16 cellular contexts compared by ENCODE assay signal in genomic region chr1:202200112-202200548, GRCh38. TPM values are rescaled to one million over a fixed set of nuclear protein-coding genes. Genes with fewer than 3 reads are reported as not detected.
DNase-seq lines count a peak whose midpoint lies in the region; ATAC-seq, FAIRE-seq and TF ChIP-seq lines count a peak whose summit lies in the region.
"Had no signal": no experiment of that assay in that cellular context is flagged by ENCODE, and none has a peak within 500 bp of the region (broad histone marks: within the 10 kb centered on the region; RNA-seq: fewer than 3 reads in every experiment).

No MANE protein-coding gene starts in this region.

- no peaks in the 10 kb centered on the region for H3K9me3 ChIP-seq in HCT116 (ENCODE audit: control insufficient read depth in 1 of 2, insufficient read depth in 1 of 2, low read depth in 1 of 2, low read length in 2 of 2)
- no peaks in the 10 kb centered on the region for H3K9me3 ChIP-seq in breast epithelium
- H3K9me3 ChIP-seq: vagina had no signal

- H3K27me3 Mint-ChIP-seq in activated CD4-positive, alpha-beta memory T cell treated with anti-CD3 and anti-CD28 coated beads, Interleukin-2, amount 10 ng/mL, durations not matched to agents 7 days and 5 days: peaks cover 23% of the 10 kb centered on the region
- H3K27me3 Mint-ChIP-seq in CD14-positive monocyte (ENCODE audit: low read depth in 3 of 3) (peaks cover 29 to 46% (median 41%) of the 10 kb centered on the region in 3 donors), progenitor cell of endocrine pancreas (peaks cover 56% of the 10 kb centered on the region)

- H3K27me3 ChIP-seq in HCT116 (ENCODE audit: insufficient read depth, low read length) (no peaks in the 10 kb centered on the region; the same call in 1 of the 2 replicates), breast epithelium (no peaks in the 10 kb centered on the region)
- H3K27me3 ChIP-seq: vagina had no signal

- H3K4me1 Mint-ChIP-seq in activated CD4-positive, alpha-beta memory T cell treated with anti-CD3 and anti-CD28 coated beads, Interleukin-2, amount 10 ng/mL, durations not matched to agents 7 days and 5 days: peaks cover 14% of the 10 kb centered on the region
- peaks cover 3% of the 10 kb centered on the region for H3K4me1 Mint-ChIP-seq in CD14-positive monocyte
- no peaks in the 10 kb centered on the region for H3K4me1 Mint-ChIP-seq in progenitor cell of endocrine pancreas (ENCODE audit: low read depth)

- H3K4me3 ChIP-seq in HCT116 (replicated peaks in 1 of 2; ENCODE audit: low read depth in 1 of 2, low read length in 2 of 2) (0 out of 4 replicates have a peak overlapping the region, but pooled peaks of 1 of the 2 experiments have one; percentile 3), breast epithelium (no peak overlapping the region)
- H3K4me3 ChIP-seq: vagina had no signal

- RAD21 ChIA-PET in HCT116 (lab: Charles Lee; ENCODE audit: low non-redundant PET in 1 of 2, low total read pairs in 2 of 2, uncharacterized antibody in 2 of 2, unreplicated experiment in 2 of 2): interaction anchor here in 1 of 2 experiments (1.0 kb wide), 1 partner anchor 17 kb away, joined by 3 read pairs; no protein-coding TSS in a partner anchor

- POLR2A ChIA-PET in HCT116 (lab: Charles Lee): no interaction called here
- POLR2A ChIA-PET in activated CD4-positive, alpha-beta memory T cell treated with anti-CD3 and anti-CD28 coated beads, Interleukin-2, amount 10 ng/mL, durations not matched to agents 7 days and 5 days (lab: Charles Lee): no interaction called here

- no TSS peak for BruUV-seq in HCT116 (replicated peaks; lab: Mats Ljungman, UMichigan)

- H3K4me2 ChIP-seq in HCT116 (ENCODE audit: low read length): peak overlapping the region; percentile 55

- no peak for TF ChIP-seq RAD21 in HCT116 (IDR thresholded peaks at IDR 0.05; ENCODE audit: low read depth)

- no peak overlapping the region for H3K4me3 Mint-ChIP-seq in activated CD4-positive, alpha-beta memory T cell treated with anti-CD3 and anti-CD28 coated beads, Interleukin-2, amount 10 ng/mL, durations not matched to agents 7 days and 5 days
- H3K4me3 Mint-ChIP-seq in CD14-positive monocyte (no peak overlapping the region), progenitor cell of endocrine pancreas (ENCODE audit: low read depth) (no peak overlapping the region)
- H3K4me3 Mint-ChIP-seq: neural crest cell had no signal

- FAIRE-seq in H54 (lab: Jason Lieb, UNC): no peak
- FAIRE-seq: islet of Langerhans had no signal

- peak; percentile 79 for DNase-seq in A172 (ENCODE audit: low spot score)
- peak; percentile 52 for DNase-seq in HCT116 (ENCODE audit: low read depth, low spot score)
- no peak for DNase-seq in breast epithelium (ENCODE audit: low spot score in 2 of 2)
- DNase-seq in islet precursor cell: peak; percentile 88
- DNase-seq in H54 (ENCODE audit: insufficient read length, low spot score): no peak
- no peak for DNase-seq in activated CD4-positive, alpha-beta memory T cell treated with anti-CD3 and anti-CD28 coated beads, Interleukin-2, amount 10 ng/mL, durations not matched to agents 7 days and 5 days
- no peak for DNase-seq in CD14-positive monocyte (ENCODE audit: low spot score)
- DNase-seq in progenitor cell of endocrine pancreas (ENCODE audit: low spot score, unreplicated experiment): no peak
- DNase-seq: activated effector memory CD4-positive, alpha-beta T cell treated with anti-CD3 and anti-CD28 coated beads, Interleukin-2, amount 50 U/mL, for 16 hours; cerebellar nuclear complex; stimulated activated CD8-positive, alpha-beta memory T cell treated with anti-CD3 and anti-CD28 coated beads, Interleukin-4, amount 100 ng/mL, for 48 hours; T-helper 1 cell had no signal

- H4K20me1 ChIP-seq in HCT116 (ENCODE audit: insufficient read depth): no peaks in the 10 kb centered on the region

- H3K9me3 Mint-ChIP-seq in activated CD4-positive, alpha-beta memory T cell treated with anti-CD3 and anti-CD28 coated beads, Interleukin-2, amount 10 ng/mL, durations not matched to agents 7 days and 5 days: no peaks in the 10 kb centered on the region
- H3K9me3 Mint-ChIP-seq in CD14-positive monocyte (no peaks in the 10 kb centered on the region), progenitor cell of endocrine pancreas (ENCODE audit: low read depth) (no peaks in the 10 kb centered on the region)
- H3K9me3 Mint-ChIP-seq: neural crest cell had no signal

- H3K27ac ChIP-seq in HCT116 (ENCODE audit: low read depth, low read length): peak overlapping the region; percentile 33
- peak overlapping the region; percentile 66 to 77 for H3K27ac ChIP-seq in breast epithelium
- H3K27ac ChIP-seq: vagina had no signal

- ATAC-seq in HCT116: peak; percentile 81

- no peaks in the 10 kb centered on the region for H3K9me2 ChIP-seq in HCT116 (ENCODE audit: insufficient read depth)

- intact Hi-C loops in HCT116 (cut with micrococcal nuclease) (no loop called here), breast epithelium (cut with DNase I; ENCODE audit: low total_unique reads) (no loop called here), CD14-positive monocyte (cut with micrococcal nuclease) (no loop called here)

- no peaks in the 10 kb centered on the region for H3K79me2 ChIP-seq in HCT116 (ENCODE audit: insufficient read depth, low read length)

- no peak overlapping the region for H3K27ac Mint-ChIP-seq in activated CD4-positive, alpha-beta memory T cell treated with anti-CD3 and anti-CD28 coated beads, Interleukin-2, amount 10 ng/mL, durations not matched to agents 7 days and 5 days
- no peak overlapping the region for H3K27ac Mint-ChIP-seq in CD14-positive monocyte
- no peak overlapping the region for H3K27ac Mint-ChIP-seq in progenitor cell of endocrine pancreas

- H3K4me1 ChIP-seq in HCT116 (ENCODE audit: control insufficient read depth in 1 of 2, insufficient read depth in 2 of 2, low read length in 2 of 2) (peaks cover 25 to 26% of the 10 kb centered on the region in 2 experiments), breast epithelium (peaks cover 0 to 7% of the 10 kb centered on the region in 2 donors)

- TF ChIP-seq CTCF in HCT116 (IDR thresholded peaks at IDR 0.05 in 2 of 3, conservative IDR thresholded peaks at IDR 0.05 in 1 of 3; ENCODE audit: borderline replicate concordance in 1 of 3, insufficient read depth in 1 of 3, low read depth in 2 of 3, low read length in 2 of 3) (peak in 2 of 3 experiments; percentile 18 to 39; a peak in 3 of 6 replicates), breast epithelium (IDR thresholded peaks at IDR 0.05) (no peak), CD14-positive monocyte (IDR thresholded peaks at IDR 0.05) (no peak), progenitor cell of endocrine pancreas (IDR thresholded peaks at IDR 0.05; ENCODE audit: unreplicated experiment) (no peak)

- H3K36me3 ChIP-seq in HCT116 (ENCODE audit: control insufficient read depth in 1 of 2, insufficient read depth in 2 of 2, low read length in 2 of 2) (no peaks in the 10 kb centered on the region), breast epithelium (no peaks in the 10 kb centered on the region)
- H3K36me3 ChIP-seq: vagina had no signal

- peak overlapping the region; percentile 50 for H2AFZ ChIP-seq in HCT116 (ENCODE audit: low read depth, low read length, poor library complexity, severe bottlenecking)

- CTCF ChIA-PET in HCT116 (lab: Charles Lee): interaction anchor here (1.0 to 2.7 kb wide), 10 partner anchors 9 to 519 kb away, joined by 3 to 24 read pairs (median 4); no protein-coding TSS in a partner anchor
- CTCF ChIA-PET in activated CD4-positive, alpha-beta memory T cell treated with anti-CD3 and anti-CD28 coated beads, Interleukin-2, amount 10 ng/mL, durations not matched to agents 7 days and 5 days (lab: Charles Lee): interaction anchor here (0.8 to 3.3 kb wide), 5 partner anchors 7 to 74 kb away, joined by 3 to 14 read pairs (median 3); partner anchors contain the start of gene LGR6

- H3K9ac ChIP-seq in HCT116 (ENCODE audit: low read length): no peak overlapping the region

- TF ChIP-seq POLR2A in HCT116 (IDR thresholded peaks at IDR 0.05; ENCODE audit: borderline replicate concordance, extremely low read depth, insufficient read depth, insufficient read length) (no peak), breast epithelium (IDR thresholded peaks at IDR 0.05) (no peak), H54 (IDR thresholded peaks at IDR 0.05; ENCODE audit: low read depth, low read length) (no peak)

- no peaks in the 10 kb centered on the region for H3K36me3 Mint-ChIP-seq in activated CD4-positive, alpha-beta memory T cell treated with anti-CD3 and anti-CD28 coated beads, Interleukin-2, amount 10 ng/mL, durations not matched to agents 7 days and 5 days (ENCODE audit: low read depth)
- H3K36me3 Mint-ChIP-seq in CD14-positive monocyte: no peaks in the 10 kb centered on the region
- H3K36me3 Mint-ChIP-seq in progenitor cell of endocrine pancreas (ENCODE audit: insufficient read depth): no peaks in the 10 kb centered on the region

TF ChIP-seq in HCT116, 20 proteins besides CTCF, POLR2A, EP300 and RAD21 (continues in another document):
- TF ChIP-seq JUND (IDR thresholded peaks at IDR 0.05) (peak; percentile 78), EGR1 (IDR thresholded peaks at IDR 0.05; ENCODE audit: low read depth) (no peak), POLR2AphosphoS5 (IDR thresholded peaks at IDR 0.05; ENCODE audit: low read depth, low read length) (peak; percentile 31; the same call in 1 of the 2 replicates), ELF1 (IDR thresholded peaks at IDR 0.05; ENCODE audit: borderline replicate concordance, low read depth) (no peak)

RNA-seq across cellular contexts. Expression of gene LGR6, which starts 6.5 kb away (rescaled TPM):
- total RNA-seq in A172 (2014; rRNA removed; shearing (Covaris generic)): not detected in 2 replicates
- total RNA-seq in HCT116 (2021; ENCODE audit: unreplicated experiment): 0.20 TPM
- polyA plus RNA-seq in HCT116 (2012): 0.48 and 1.2 TPM in 2 replicates
- total RNA-seq in breast epithelium: 10 to 100 TPM in 1 of 3 donors, 1 to 10 TPM in 1, not detected in 1; 2.6 to 11.3 TPM
- total RNA-seq in activated CD4-positive, alpha-beta memory T cell treated with anti-CD3 and anti-CD28 coated beads, Interleukin-2, amount 10 ng/mL, durations not matched to agents 7 days and 5 days: under 1 TPM in 1 of 2 experiments, not detected in 1; 0.08 TPM
- not detected for polyA plus RNA-seq in CD14-positive monocyte
- 0.47 and 0.50 TPM in 2 replicates for total RNA-seq in progenitor cell of endocrine pancreas
- total RNA-seq: fibroblast of lung had no signal

RNA-seq across cellular contexts. Expression of gene PTPN7, which starts 39.7 kb away (rescaled TPM):
- total RNA-seq in A172 (2014; rRNA removed; shearing (Covaris generic)): not detected in 2 replicates
- 0.76 TPM for total RNA-seq in HCT116 (2021; ENCODE audit: unreplicated experiment)
- 0.12 and 0.25 TPM in 2 replicates for polyA plus RNA-seq in HCT116 (2012)
- 1 to 10 TPM; 1.4 to 4.2 (median 2.9) TPM for total RNA-seq in breast epithelium
- total RNA-seq in activated CD4-positive, alpha-beta memory T cell treated with anti-CD3 and anti-CD28 coated beads, Interleukin-2, amount 10 ng/mL, durations not matched to agents 7 days and 5 days: 100 to 1,000 TPM; 228 to 231 TPM
- 1 to 10 TPM; 4.0 to 8.3 TPM for polyA plus RNA-seq in CD14-positive monocyte
- total RNA-seq in progenitor cell of endocrine pancreas: not detected in 2 replicates
- total RNA-seq: fibroblast of lung, neural crest cell had no signal
- polyA plus RNA-seq: fibroblast of lung had no signal

RNA-seq across cellular contexts. Expression of gene ARL8A, which starts 55.6 kb away (rescaled TPM):
- total RNA-seq in A172 (2014; rRNA removed; shearing (Covaris generic)): 42.6 and 57.9 TPM in 2 replicates
- total RNA-seq in HCT116 (2021; ENCODE audit: unreplicated experiment): 45.6 TPM
- 35.2 and 36.4 TPM in 2 replicates for polyA plus RNA-seq in HCT116 (2012)
- 10 to 100 TPM; 29.9 to 41.1 (median 34.7) TPM for total RNA-seq in breast epithelium
- total RNA-seq in activated CD4-positive, alpha-beta memory T cell treated with anti-CD3 and anti-CD28 coated beads, Interleukin-2, amount 10 ng/mL, durations not matched to agents 7 days and 5 days: 10 to 100 TPM; 62.4 to 63.8 TPM
- polyA plus RNA-seq in CD14-positive monocyte: 10 to 100 TPM; 12.4 to 14.8 TPM
- total RNA-seq in progenitor cell of endocrine pancreas: 43.7 and 57.2 TPM in 2 replicates

Comparison
In these comparisons a context has a peak if more than half of its experiments do, and no peak if none do; other contexts are left out.
1. DNase-seq: peak in A172 (single experiment), HCT116 (single experiment) and islet precursor cell (single experiment); none in breast epithelium (0 of 2), H54 (single experiment), activated CD4-positive, alpha-beta memory T cell treated with anti-CD3 and anti-CD28 coated beads, Interleukin-2, amount 10 ng/mL, durations not matched to agents 7 days and 5 days (single experiment), CD14-positive monocyte (single experiment) and progenitor cell of endocrine pancreas (single experiment).
2. CTCF ChIP-seq: peak in HCT116 (2 of 3); none in breast epithelium (0 of 3), CD14-positive monocyte (single experiment) and progenitor cell of endocrine pancreas (single experiment).
3. RNA of gene PTPN7, which starts 39.7 kb away (total RNA-seq): 228 to 231 TPM in activated CD4-positive, alpha-beta memory T cell treated with anti-CD3 and anti-CD28 coated beads, Interleukin-2, amount 10 ng/mL, durations not matched to agents 7 days and 5 days; 1.4 to 4.2 TPM in breast epithelium, 0.76 TPM in HCT116 (single experiment), not detected in A172 and not detected in progenitor cell of endocrine pancreas; every median in the first group is over 10 times any median in the second.